18 cellular contexts compared by ENCODE assay signal in genomic region chr12:96213869-96214268, GRCh38. TPM values are rescaled to one million over a fixed set of nuclear protein-coding genes. Genes with fewer than 3 reads are reported as not detected.
DNase-seq lines count a peak whose midpoint lies in the region; ATAC-seq and TF ChIP-seq lines count a peak whose summit lies in the region.
"Had no signal": no experiment of that assay in that cellular context is flagged by ENCODE, and none has a peak within 500 bp of the region (broad histone marks: within the 10 kb centered on the region; RNA-seq: fewer than 3 reads in every experiment).

No MANE protein-coding gene starts in this region.

- no peak overlapping the region for H2AFZ ChIP-seq in mammary epithelial cell (ENCODE audit: low read depth, low read length)

- 51% methylated on average over 5 of the region's 7 CpGs for WGBS in mammary epithelial cell (ENCODE audit: low coverage, missing lambda C conversion rate)

- H3K27ac Mint-ChIP-seq in naive B cell = peak overlapping the region in 3 of 6 donors; percentile 32 to 90 (median 89)

- no peaks in the 10 kb centered on the region for H3K27me3 ChIP-seq in BLaER1 treated with 17β-estradiol and CSF1 and Interleukin-3, amounts not matched to agents 10 nM and 100 nM
- H3K27me3 ChIP-seq in DOHH2 (ENCODE audit: control insufficient read depth, low read length) (no peaks in the 10 kb centered on the region), mammary epithelial cell (ENCODE audit: insufficient read depth, low read length) (no peaks in the 10 kb centered on the region)
- H3K27me3 ChIP-seq: suprapubic skin had no signal

- no peaks in the 10 kb centered on the region for H3K9me2 ChIP-seq in DOHH2 (replicated peaks; ENCODE audit: control insufficient read depth, low read length)

- peak overlapping the region in 9 of 11 experiments; percentile 0 to 95 (median 90); a peak in 17 of 22 replicates for H3K27ac ChIP-seq in BLaER1 treated with 17β-estradiol and CSF1 and Interleukin-3, amounts not matched to agents 10 nM and 100 nM
- peak overlapping the region; percentile 90 for H3K27ac ChIP-seq in DOHH2 (ENCODE audit: low read depth, low read length)
- H3K27ac ChIP-seq in mammary epithelial cell (ENCODE audit: insufficient read depth, low read depth, low read length) = peak overlapping the region; percentile 47
- H3K27ac ChIP-seq: HL-60, suprapubic skin had no signal

- CTCF ChIA-PET in mammary epithelial cell (lab: Charles Lee; ENCODE audit: low non-redundant PET) = interaction anchor here (0.6 kb wide), 1 partner anchor 152 kb away, joined by 4 read pairs; no protein-coding TSS in a partner anchor

- BruUV-seq in mammary epithelial cell (replicated peaks; lab: Mats Ljungman, UMichigan) = no TSS peak

- H3K36me3 Mint-ChIP-seq in naive B cell = no peaks in the 10 kb centered on the region

- peaks cover 0 to 73% (median 35%) of the 10 kb centered on the region in 11 experiments; a peak in 19 of 22 replicates for H3K36me3 ChIP-seq in BLaER1 treated with 17β-estradiol and CSF1 and Interleukin-3, amounts not matched to agents 10 nM and 100 nM
- H3K36me3 ChIP-seq in DOHH2 (ENCODE audit: control insufficient read depth, low read length) (peaks cover 11% of the 10 kb centered on the region), mammary epithelial cell (ENCODE audit: insufficient read depth, low read length) (peaks cover 5% of the 10 kb centered on the region)
- H3K36me3 ChIP-seq: suprapubic skin had no signal

- H3K4me1 ChIP-seq in BLaER1 treated with 17β-estradiol and CSF1 and Interleukin-3, amounts not matched to agents 10 nM and 100 nM = peaks cover 73 to 83% (median 77%) of the 10 kb centered on the region in 10 experiments
- H3K4me1 ChIP-seq in DOHH2 (ENCODE audit: control insufficient read depth, low read length) (peaks cover 75% of the 10 kb centered on the region), mammary epithelial cell (ENCODE audit: insufficient read depth, low read length) (peaks cover 60% of the 10 kb centered on the region)

- no peaks in the 10 kb centered on the region for H3K9me3 Mint-ChIP-seq in naive B cell
- H3K9me3 Mint-ChIP-seq: activated CD4-positive, alpha-beta T cell treated with anti-CD3 and anti-CD28 coated beads, Interleukin-2, amount 10 ng/mL, durations not matched to agents 24 days and 14 days had no signal

- H3K4me3 ChIP-seq in BLaER1 treated with 17β-estradiol and CSF1 and Interleukin-3, amounts not matched to agents 10 nM and 100 nM = peak overlapping the region in 7 of 10 experiments; percentile 7 to 45 (median 19); a peak in 6 of 20 replicates
- H3K4me3 ChIP-seq in DOHH2 (ENCODE audit: low read length) (peak overlapping the region; percentile 70), mammary epithelial cell (replicated peaks in 1 of 3; ENCODE audit: insufficient read depth in 1 of 3, low read depth in 2 of 3, low read length in 3 of 3) (no peak overlapping the region)
- H3K4me3 ChIP-seq: mucosa of descending colon, suprapubic skin had no signal

- no peaks in the 10 kb centered on the region for H3K9me3 ChIP-seq in BLaER1 treated with 17β-estradiol and CSF1 and Interleukin-3, amounts not matched to agents 10 nM and 100 nM (replicated peaks in 1 of 11)
- H3K9me3 ChIP-seq in DOHH2 (ENCODE audit: control insufficient read depth, insufficient read depth, low read length) (no peaks in the 10 kb centered on the region), mammary epithelial cell (replicated peaks; ENCODE audit: insufficient read depth, low read length) (no peaks in the 10 kb centered on the region)
- H3K9me3 ChIP-seq: mucosa of descending colon, suprapubic skin had no signal

- in situ Hi-C loops in mammary epithelial cell (cut with MboI; ENCODE audit: low sequenced_read_pairs in 2 of 2) = loop anchor here (5.0 to 25.0 kb wide), 2 partner anchors 152 to 298 kb away; no protein-coding TSS in a partner anchor

- no peak for TF ChIP-seq CTCF in DOHH2 (IDR thresholded peaks at IDR 0.05; ENCODE audit: low read depth, low read length, poor library complexity, severe bottlenecking)
- TF ChIP-seq CTCF in mammary epithelial cell (conservative IDR thresholded peaks at IDR 0.05 in 1 of 2, IDR thresholded peaks at IDR 0.05 in 1 of 2; ENCODE audit: extremely low read depth in 1 of 2, insufficient read depth in 1 of 2, low read depth in 1 of 2, low read length in 2 of 2) = no peak

- ATAC-seq in naive B cell (ENCODE audit: low read depth in 2 of 2) = no peak
- no peak for ATAC-seq in GM18868 (IDR thresholded peaks at IDR 0.05; ENCODE audit: unreplicated experiment)
- ATAC-seq: left cardiac atrium, mucosa of descending colon, right cardiac atrium had no signal

- peak overlapping the region; percentile 16 to 88 (median 76) for H3K4me3 Mint-ChIP-seq in naive B cell
- H3K4me3 Mint-ChIP-seq: activated CD4-positive, alpha-beta T cell treated with anti-CD3 and anti-CD28 coated beads, Interleukin-2, amount 10 ng/mL, durations not matched to agents 24 days and 14 days had no signal

- no peaks in the 10 kb centered on the region for H3K27me3 Mint-ChIP-seq in naive B cell
- H3K27me3 Mint-ChIP-seq: activated CD4-positive, alpha-beta T cell treated with anti-CD3 and anti-CD28 coated beads, Interleukin-2, amount 10 ng/mL, durations not matched to agents 24 days and 14 days had no signal

- DNase-seq in mammary epithelial cell = peak; percentile 38
- no peak for DNase-seq in naive B cell
- no peak for DNase-seq in stimulated activated CD4-positive, alpha-beta T cell treated with anti-CD3 and anti-CD28 coated beads, Interleukin-4, amount 100 ng/mL, for 1 hour
- DNase-seq in HuH-7.5 (ENCODE audit: low spot score) = no peak
- DNase-seq: activated CD4-positive, alpha-beta T cell treated with anti-CD3 and anti-CD28 coated beads, Interleukin-2, amount 10 ng/mL, durations not matched to agents 24 days and 14 days; C1 segment of cervical spinal cord; DMS79; left cardiac atrium; mucosa of descending colon; NCI-H1092 treated with DMSO at 0.1 percent for 48 hours; NCI-H2107; NCI-H526 treated with DMSO at 0.1 percent for 48 hours; right cardiac atrium had no signal

- peaks cover 57 to 85% (median 76%) of the 10 kb centered on the region in 3 donors for H3K4me1 Mint-ChIP-seq in naive B cell

- intact Hi-C loops in mammary epithelial cell (cut with micrococcal nuclease) = loop anchor here (2.0 kb wide), 1 partner anchor 187 kb away; the partner anchor contains the start of gene CDK17

- H3K4me2 ChIP-seq in BLaER1 treated with 17β-estradiol and CSF1 and Interleukin-3, amounts not matched to agents 10 nM and 100 nM = peak overlapping the region; percentile 81 to 96 (median 90)
- peak overlapping the region; percentile 94 for H3K4me2 ChIP-seq in DOHH2 (ENCODE audit: low read length)
- no peak overlapping the region for H3K4me2 ChIP-seq in mammary epithelial cell (ENCODE audit: insufficient read depth, low read depth, low read length)

- H3F3A ChIP-seq in DOHH2 (ENCODE audit: control insufficient read depth, insufficient read depth) = peaks cover 43% of the 10 kb centered on the region

- H4K20me1 ChIP-seq in BLaER1 treated with 17β-estradiol and CSF1 and Interleukin-3, amounts not matched to agents 10 nM and 100 nM = peaks cover 12 to 52% (median 36%) of the 10 kb centered on the region in 11 experiments; a peak in 21 of 22 replicates
- H4K20me1 ChIP-seq in DOHH2 (ENCODE audit: control insufficient read depth, insufficient read depth, low read depth, low read length) = peaks cover 6% of the 10 kb centered on the region; the same call in 1 of the 2 replicates
- H4K20me1 ChIP-seq in mammary epithelial cell (ENCODE audit: insufficient read depth, low read length) = no peaks in the 10 kb centered on the region

- peak overlapping the region in 9 of 11 experiments; percentile 14 to 83 (median 63); a peak in 16 of 22 replicates for H3K9ac ChIP-seq in BLaER1 treated with 17β-estradiol and CSF1 and Interleukin-3, amounts not matched to agents 10 nM and 100 nM
- no peak overlapping the region for H3K9ac ChIP-seq in mammary epithelial cell (ENCODE audit: insufficient read depth, low read length)

- H3K79me2 ChIP-seq in DOHH2 (ENCODE audit: control insufficient read depth, low read length) = peaks cover 50% of the 10 kb centered on the region
- H3K79me2 ChIP-seq in mammary epithelial cell (ENCODE audit: insufficient read depth, low read length) = peaks cover 95% of the 10 kb centered on the region

- dilution Hi-C loops in mammary epithelial cell (cut with HindIII; ENCODE audit: low sequenced_read_pairs) = loop anchor here (10.0 kb wide), 1 partner anchor 149 kb away; no protein-coding TSS in a partner anchor

RNA-seq across cellular contexts. Expression of gene ELK3, which starts 19.7 kb away (rescaled TPM):
- total RNA-seq in mammary epithelial cell = 10 to 100 TPM; 12.8 to 95.1 TPM
- 47.2 TPM for polyA plus RNA-seq in mammary epithelial cell
- polyA minus RNA-seq in mammary epithelial cell = 30.7 TPM
- 10 to 100 TPM; 12.1 to 20.9 (median 14.8) TPM for polyA plus RNA-seq in naive B cell (ENCODE audit: low read depth in 6 of 6)

Comparison
In these comparisons a context has a peak if more than half of its experiments do, and no peak if none do; other contexts are left out.
1. H3K4me3 ChIP-seq: peak in BLaER1 treated with 17β-estradiol and CSF1 and Interleukin-3, amounts not matched to agents 10 nM and 100 nM (7 of 10) and DOHH2 (single experiment); none in mammary epithelial cell (0 of 3).
2. Peak in every context shown above with its lines, with median percentiles within 50 percentile points of each other: H3K27ac ChIP-seq.